1 cellular context compared by ENCODE assay signal in genomic region chr2:3379647-3380534, GRCh38.
TF ChIP-seq lines count a peak whose summit lies in the region.

TRAPPC12 (plus strand) TSS chr2:3379694; CDS start chr2:3387624, 7,930 bp downstream.

TF ChIP-seq in K562, 482 proteins besides CTCF, POLR2A, EP300 and RAD21 (continued from another document and continues in another):
- TF ChIP-seq ZBTB40 (IDR thresholded peaks at IDR 0.05): peak; percentile 97
- TF ChIP-seq ZBTB40 (CRISPR knock-in tag; IDR thresholded peaks at IDR 0.05): no peak
- TF ChIP-seq ARID4B (CRISPR knock-in tag; IDR thresholded peaks at IDR 0.05): peak; percentile 87
- peak; percentile 42; the same call in 1 of the 2 replicates for TF ChIP-seq VEZF1 (CRISPR knock-in tag; IDR thresholded peaks at IDR 0.05)
- TF ChIP-seq ZNF184 (CRISPR knock-in tag; IDR thresholded peaks at IDR 0.05): no peak
- TF ChIP-seq NEUROD1 (IDR thresholded peaks at IDR 0.05; ENCODE audit: borderline replicate concordance, low read depth, low read length, partially characterized antibody): peak; percentile 29
- TF ChIP-seq PHF21A (IDR thresholded peaks at IDR 0.05; ENCODE audit: borderline replicate concordance, low read depth): no peak; the same call in 1 of the 2 replicates
- TF ChIP-seq SP1 (CRISPR knock-in tag; IDR thresholded peaks at IDR 0.05): peak; percentile 80
- TF ChIP-seq CC2D1A (IDR thresholded peaks at IDR 0.05): peak; percentile 36; the same call in 1 of the 2 replicates
- TF ChIP-seq HNRNPUL1 (IDR thresholded peaks at IDR 0.05; ENCODE audit: low read length): no peak
- TF ChIP-seq NR3C1 (CRISPR knock-in tag; IDR thresholded peaks at IDR 0.05): no peak
- TF ChIP-seq YBX1 (IDR thresholded peaks at IDR 0.05): no peak
- TF ChIP-seq PHF20 (IDR thresholded peaks at IDR 0.05; ENCODE audit: partially characterized antibody): peak; percentile 97
- no peak for TF ChIP-seq PTRF (tag; IDR thresholded peaks at IDR 0.05)
- TF ChIP-seq TSC22D4 (tag; IDR thresholded peaks at IDR 0.05): no peak
- no peak for TF ChIP-seq ZNF395 (CRISPR knock-in tag; IDR thresholded peaks at IDR 0.05)
- TF ChIP-seq MXD1 (CRISPR knock-in tag; IDR thresholded peaks at IDR 0.05; ENCODE audit: borderline replicate concordance, poor library complexity, severe bottlenecking): no peak
- TF ChIP-seq HDAC1 (IDR thresholded peaks at IDR 0.05): peak in 1 of 2 experiments; percentile 92; a peak in 2 of 4 replicates
- no peak for TF ChIP-seq KLF10 (CRISPR knock-in tag; IDR thresholded peaks at IDR 0.05)
- TF ChIP-seq ZNF212 (CRISPR knock-in tag; IDR thresholded peaks at IDR 0.05): no peak
- 0 out of 2 replicates have a peak, but pooled peaks have one; percentile 89 for TF ChIP-seq ZBTB49 (CRISPR knock-in tag; IDR thresholded peaks at IDR 0.05; ENCODE audit: borderline replicate concordance)
- TF ChIP-seq E2F4 (CRISPR knock-in tag; IDR thresholded peaks at IDR 0.05; ENCODE audit: low read depth): no peak
- TF ChIP-seq ZNF561 (CRISPR knock-in tag; conservative IDR thresholded peaks at IDR 0.05): no peak
- TF ChIP-seq SMC3 (conservative IDR thresholded peaks at IDR 0.05; ENCODE audit: insufficient read depth, low read depth, low read length): no peak
- no peak for TF ChIP-seq ZBTB12 (CRISPR knock-in tag; IDR thresholded peaks at IDR 0.05)
- 0 out of 2 replicates have a peak, but pooled peaks have one; percentile 13 for TF ChIP-seq FOSL1 (tag; conservative IDR thresholded peaks at IDR 0.05)
- no peak for TF ChIP-seq ESRRB (CRISPR knock-in tag; IDR thresholded peaks at IDR 0.05; ENCODE audit: borderline replicate concordance)
- no peak for TF ChIP-seq CEBPZ (IDR thresholded peaks at IDR 0.05; ENCODE audit: borderline replicate concordance, low read depth, low read length)
- peak; percentile 98 for TF ChIP-seq RBFOX2 (IDR thresholded peaks at IDR 0.05; ENCODE audit: low read depth, low read length)
